13 cellular contexts compared by ENCODE assay signal in genomic region chr17:74771319-74771914, GRCh38. TPM values are rescaled to one million over a fixed set of nuclear protein-coding genes. Genes with fewer than 3 reads are reported as not detected.
DNase-seq lines count a peak whose midpoint lies in the region; ATAC-seq, FAIRE-seq and TF ChIP-seq lines count a peak whose summit lies in the region.
"Had no signal": no experiment of that assay in that cellular context is flagged by ENCODE, and none has a peak within 500 bp of the region (broad histone marks: within the 10 kb centered on the region; RNA-seq: fewer than 3 reads in every experiment).

No MANE protein-coding gene starts in this region.

- no peaks in the 10 kb centered on the region for H3K9me3 Mint-ChIP-seq in natural killer cell treated with Interleukin-12 subunit alpha and Interleukin-12 subunit beta and Interleukin-15 and Interleukin-18, amount 100 ng/mL, for 72 hours
- no peaks in the 10 kb centered on the region for H3K9me3 Mint-ChIP-seq in natural killer cell
- no peaks in the 10 kb centered on the region for H3K9me3 Mint-ChIP-seq in T-cell
- H3K9me3 Mint-ChIP-seq in activated CD4-positive, alpha-beta memory T cell treated with anti-CD3 and anti-CD28 coated beads for 36 hours: no peaks in the 10 kb centered on the region

- no peaks in the 10 kb centered on the region for H3K9me2 ChIP-seq in hepatocyte (replicated peaks; ENCODE audit: insufficient read depth)
- no peaks in the 10 kb centered on the region for H3K9me2 ChIP-seq in PC-9 (ENCODE audit: insufficient read depth)

- peaks cover 37% of the 10 kb centered on the region for H3K4me1 ChIP-seq in hepatocyte (ENCODE audit: insufficient read depth)
- peaks cover 19% of the 10 kb centered on the region for H3K4me1 ChIP-seq in PC-9 (replicated peaks; ENCODE audit: insufficient read depth)

- H3K4me3 ChIP-seq in hepatocyte: no peak overlapping the region
- no peak overlapping the region for H3K4me3 ChIP-seq in PC-9
- H3K4me3 ChIP-seq: A549 had no signal

- H3K79me2 ChIP-seq in hepatocyte (peaks cover 29% of the 10 kb centered on the region), PC-9 (ENCODE audit: low read depth) (peaks cover 15% of the 10 kb centered on the region)

- H3K9me3 ChIP-seq in hepatocyte (ENCODE audit: low read depth) (no peaks in the 10 kb centered on the region), PC-9 (ENCODE audit: insufficient read depth, low read depth) (no peaks in the 10 kb centered on the region)
- H3K9me3 ChIP-seq: A549 had no signal

- no peak overlapping the region for H3K4me2 ChIP-seq in hepatocyte
- H3K4me2 ChIP-seq in PC-9: no peak overlapping the region
- H3K4me2 ChIP-seq: A549 had no signal

- CTCF ChIA-PET in T-cell (lab: Charles Lee): interaction anchor here (0.7 to 2.7 kb wide), 13 partner anchors 12 to 114 kb away, joined by 3 to 27 read pairs (median 5); partner anchors contain the start of gene RAB37 (in 1 of the 2)
- CTCF ChIA-PET in activated CD4-positive, alpha-beta memory T cell treated with anti-CD3 and anti-CD28 coated beads for 36 hours (lab: Charles Lee): interaction anchor here (0.7 to 6.0 kb wide), 19 partner anchors 8 to 497 kb away, joined by 3 to 176 read pairs (median 4); partner anchors contain the start of gene RAB37
- CTCF ChIA-PET in PC-9 (lab: Charles Lee): interaction anchor here (0.6 to 1.6 kb wide), 6 partner anchors 11 to 114 kb away, joined by 3 to 12 read pairs (median 4); no protein-coding TSS in a partner anchor

- H3K27me3 ChIP-seq in hepatocyte: no peaks in the 10 kb centered on the region
- H3K27me3 ChIP-seq in PC-9 (ENCODE audit: insufficient read depth, low read depth): no peaks in the 10 kb centered on the region

- no peak for DNase-seq in natural killer cell treated with Interleukin-12 subunit alpha and Interleukin-12 subunit beta and Interleukin-15 and Interleukin-18, amount 100 ng/mL, for 72 hours (ENCODE audit: low spot score)
- DNase-seq in natural killer cell: no peak
- no peak for DNase-seq in T-cell
- DNase-seq in hepatocyte (ENCODE audit: low spot score): no peak
- no peak for DNase-seq in urothelium cell line (ENCODE audit: low spot score)
- DNase-seq in substantia nigra (lab: John Stamatoyannopoulos, UW): no peak
- no peak for DNase-seq in activated CD4-positive, alpha-beta memory T cell treated with anti-CD3 and anti-CD28 coated beads for 36 hours
- no peak for DNase-seq in PC-9
- DNase-seq: DMS79, NCI-H1417 treated with DMSO at 0.1 percent for 48 hours had no signal

- H3K4me3 Mint-ChIP-seq in natural killer cell treated with Interleukin-12 subunit alpha and Interleukin-12 subunit beta and Interleukin-15 and Interleukin-18, amount 100 ng/mL, for 72 hours: no peak overlapping the region
- no peak overlapping the region for H3K4me3 Mint-ChIP-seq in natural killer cell
- no peak overlapping the region for H3K4me3 Mint-ChIP-seq in T-cell
- no peak overlapping the region for H3K4me3 Mint-ChIP-seq in activated CD4-positive, alpha-beta memory T cell treated with anti-CD3 and anti-CD28 coated beads for 36 hours

- H3K27ac Mint-ChIP-seq in natural killer cell treated with Interleukin-12 subunit alpha and Interleukin-12 subunit beta and Interleukin-15 and Interleukin-18, amount 100 ng/mL, for 72 hours: peak overlapping the region; percentile 65 to 70
- peak overlapping the region in 1 of 2 donors; percentile 84 for H3K27ac Mint-ChIP-seq in natural killer cell
- H3K27ac Mint-ChIP-seq in T-cell: peak overlapping the region; percentile 56 to 86
- no peak overlapping the region for H3K27ac Mint-ChIP-seq in activated CD4-positive, alpha-beta memory T cell treated with anti-CD3 and anti-CD28 coated beads for 36 hours

- H3K36me3 Mint-ChIP-seq in natural killer cell treated with Interleukin-12 subunit alpha and Interleukin-12 subunit beta and Interleukin-15 and Interleukin-18, amount 100 ng/mL, for 72 hours: peaks cover 4% of the 10 kb centered on the region
- H3K36me3 Mint-ChIP-seq in natural killer cell: peaks cover 7% of the 10 kb centered on the region
- H3K36me3 Mint-ChIP-seq in T-cell: peaks cover 39% of the 10 kb centered on the region
- peaks cover 44% of the 10 kb centered on the region for H3K36me3 Mint-ChIP-seq in activated CD4-positive, alpha-beta memory T cell treated with anti-CD3 and anti-CD28 coated beads for 36 hours

- H3F3A ChIP-seq in PC-9 (ENCODE audit: insufficient read depth, low read depth): peaks cover 32% of the 10 kb centered on the region; the same call in 1 of the 2 replicates

- TF ChIP-seq CTCF in natural killer cell (IDR thresholded peaks at IDR 0.05): no peak
- no peak for TF ChIP-seq CTCF in hepatocyte (IDR thresholded peaks at IDR 0.05; ENCODE audit: poor library complexity)
- TF ChIP-seq CTCF in PC-9 (conservative IDR thresholded peaks at IDR 0.05): no peak

- H2AFZ ChIP-seq in hepatocyte (no peak overlapping the region), PC-9 (no peak overlapping the region)

- BruUV-seq in PC-9 (replicated peaks; lab: Mats Ljungman, UMichigan): no TSS peak

- WGBS in hepatocyte (ENCODE audit: low lambda C conversion rate, missing lambda C conversion rate): 92% methylated on average over 9 of the region's 9 CpGs

- no peaks in the 10 kb centered on the region for H4K20me1 ChIP-seq in hepatocyte (ENCODE audit: insufficient read depth, poor library complexity, severe bottlenecking)
- H4K20me1 ChIP-seq in PC-9 (ENCODE audit: insufficient read depth): peaks cover 21% of the 10 kb centered on the region

- H3K27ac ChIP-seq in hepatocyte (peak overlapping the region; percentile 18), substantia nigra (ENCODE audit: low read depth, low read length, poor library complexity, severe bottlenecking) (no peak overlapping the region), PC-9 (no peak overlapping the region)
- H3K27ac ChIP-seq: A549 had no signal

- POLR2A ChIA-PET in T-cell (lab: Charles Lee) (interaction anchor here in 1 of 2 donors (1.1 kb wide), 1 partner anchor 15 kb away, joined by 3 read pairs; no protein-coding TSS in a partner anchor), PC-9 (lab: Charles Lee; ENCODE audit: unreplicated experiment) (no interaction called here)
- POLR2A ChIA-PET in activated CD4-positive, alpha-beta memory T cell treated with anti-CD3 and anti-CD28 coated beads for 36 hours (lab: Charles Lee): interaction anchor here (1.0 to 2.7 kb wide), 3 partner anchors 8 to 114 kb away, joined by 3 to 22 read pairs (median 3); no protein-coding TSS in a partner anchor

- intact Hi-C loops in natural killer cell (cut with micrococcal nuclease) (no loop called here), PC-9 (cut with micrococcal nuclease; ENCODE audit: unreplicated experiment) (loop anchor here (2.0 to 10.0 kb wide), 2 partner anchors 183 to 205 kb away; partner anchors contain the start of gene CD300H)
- intact Hi-C loops in activated CD4-positive, alpha-beta memory T cell treated with anti-CD3 and anti-CD28 coated beads for 36 hours (cut with micrococcal nuclease): no loop called here

- H3K27me3 Mint-ChIP-seq in natural killer cell treated with Interleukin-12 subunit alpha and Interleukin-12 subunit beta and Interleukin-15 and Interleukin-18, amount 100 ng/mL, for 72 hours: no peaks in the 10 kb centered on the region
- H3K27me3 Mint-ChIP-seq in natural killer cell (ENCODE audit: low read depth in 2 of 2) (no peaks in the 10 kb centered on the region), T-cell (no peaks in the 10 kb centered on the region)
- H3K27me3 Mint-ChIP-seq in activated CD4-positive, alpha-beta memory T cell treated with anti-CD3 and anti-CD28 coated beads for 36 hours: no peaks in the 10 kb centered on the region

- peaks cover 38 to 48% of the 10 kb centered on the region in 2 donors for H3K4me1 Mint-ChIP-seq in natural killer cell treated with Interleukin-12 subunit alpha and Interleukin-12 subunit beta and Interleukin-15 and Interleukin-18, amount 100 ng/mL, for 72 hours (ENCODE audit: low read depth in 2 of 2)
- H3K4me1 Mint-ChIP-seq in natural killer cell: peaks cover 34 to 52% of the 10 kb centered on the region in 2 donors
- H3K4me1 Mint-ChIP-seq in T-cell: peaks cover 43 to 52% (median 46%) of the 10 kb centered on the region in 3 donors
- peaks cover 42% of the 10 kb centered on the region for H3K4me1 Mint-ChIP-seq in activated CD4-positive, alpha-beta memory T cell treated with anti-CD3 and anti-CD28 coated beads for 36 hours (ENCODE audit: low read depth)

- FAIRE-seq in urothelium cell line (lab: Jason Lieb, UNC): peak; percentile 5
- FAIRE-seq: A549, D721Med, G401.6 had no signal

- no peak for ATAC-seq in natural killer cell treated with Interleukin-12 subunit alpha and Interleukin-12 subunit beta and Interleukin-15 and Interleukin-18, amount 100 ng/mL, for 72 hours
- no peak for ATAC-seq in natural killer cell
- ATAC-seq in T-cell (replicated peaks in 1 of 4): no peak

- H3K36me3 ChIP-seq in hepatocyte (replicated peaks; ENCODE audit: insufficient read depth, low read depth) (no peaks in the 10 kb centered on the region), PC-9 (ENCODE audit: low read depth) (0 out of 2 replicates have a peak, but pooled peaks cover 5% of the 10 kb centered on the region)

RNA-seq across cellular contexts. Expression of gene NAT9, which starts 4.7 kb away (rescaled TPM):
- 10 to 100 TPM; 42.9 to 60.7 TPM for total RNA-seq in natural killer cell treated with Interleukin-12 subunit alpha and Interleukin-12 subunit beta and Interleukin-15 and Interleukin-18, amount 100 ng/mL, for 72 hours
- total RNA-seq in natural killer cell (10 to 100 TPM; 20.0 to 27.2 (median 24.8) TPM), T-cell (10 to 100 TPM; 37.2 to 74.4 (median 71.9) TPM), hepatocyte (28.6 and 29.2 TPM in 2 replicates), PC-9 (2021) (31.5 and 37.6 TPM in 2 replicates)
- polyA plus RNA-seq in hepatocyte: 34.8 and 62.9 TPM in 2 replicates
- total RNA-seq in activated CD4-positive, alpha-beta memory T cell treated with anti-CD3 and anti-CD28 coated beads for 36 hours: 10 to 100 TPM; 42.9 to 46.9 TPM

RNA-seq across cellular contexts. Expression of gene NHERF1, which starts 23.0 kb away (rescaled TPM):
- total RNA-seq in natural killer cell treated with Interleukin-12 subunit alpha and Interleukin-12 subunit beta and Interleukin-15 and Interleukin-18, amount 100 ng/mL, for 72 hours: 100 to 1,000 TPM; 159 to 187 TPM
- total RNA-seq in natural killer cell (100 to 1,000 TPM; 323 to 372 (median 362) TPM), T-cell (100 to 1,000 TPM; 104 to 260 (median 223) TPM), hepatocyte (263 and 269 TPM in 2 replicates), PC-9 (2021) (83.6 and 105 TPM in 2 replicates)
- 712 and 763 TPM in 2 replicates for polyA plus RNA-seq in hepatocyte
- total RNA-seq in activated CD4-positive, alpha-beta memory T cell treated with anti-CD3 and anti-CD28 coated beads for 36 hours: 100 to 1,000 TPM; 136 TPM

RNA-seq across cellular contexts. Expression of gene RAB37, which starts 34.4 kb away (rescaled TPM):
- 1 to 10 TPM; 1.3 to 3.3 TPM for total RNA-seq in natural killer cell treated with Interleukin-12 subunit alpha and Interleukin-12 subunit beta and Interleukin-15 and Interleukin-18, amount 100 ng/mL, for 72 hours
- total RNA-seq in natural killer cell (100 to 1,000 TPM; 150 to 184 (median 169) TPM), T-cell (10 to 100 TPM; 31.2 to 73.4 (median 40.7) TPM), hepatocyte (5.9 and 6.1 TPM in 2 replicates), PC-9 (2021) (not detected in 2 replicates)
- polyA plus RNA-seq in hepatocyte: 7.0 and 11.8 TPM in 2 replicates
- 1 to 10 TPM; 6.5 to 7.0 TPM for total RNA-seq in activated CD4-positive, alpha-beta memory T cell treated with anti-CD3 and anti-CD28 coated beads for 36 hours

RNA-seq across cellular contexts. Expression of gene CD300LF, which starts 58.7 kb away (rescaled TPM):
- total RNA-seq in natural killer cell treated with Interleukin-12 subunit alpha and Interleukin-12 subunit beta and Interleukin-15 and Interleukin-18, amount 100 ng/mL, for 72 hours: 1 to 10 TPM in 1 of 2 donors, not detected in 1; 2.2 TPM
- total RNA-seq in natural killer cell (10 to 100 TPM in 1 of 3 donors, 1 to 10 TPM in 2; 1.9 to 10.6 (median 8.7) TPM), T-cell (under 1 TPM in 1 of 5 donors, not detected in 4; 0.25 TPM), hepatocyte (0.32 TPM in 1 of 2 replicates, not detected in the other), PC-9 (2021) (not detected in 2 replicates)
- polyA plus RNA-seq in hepatocyte: 0.44 and 0.85 TPM in 2 replicates
- total RNA-seq in activated CD4-positive, alpha-beta memory T cell treated with anti-CD3 and anti-CD28 coated beads for 36 hours: not detected
- polyA plus RNA-seq: A549 had no signal
